Comparison of ENCODE assay signal across 1 cellular context in the genomic region with DNA sequence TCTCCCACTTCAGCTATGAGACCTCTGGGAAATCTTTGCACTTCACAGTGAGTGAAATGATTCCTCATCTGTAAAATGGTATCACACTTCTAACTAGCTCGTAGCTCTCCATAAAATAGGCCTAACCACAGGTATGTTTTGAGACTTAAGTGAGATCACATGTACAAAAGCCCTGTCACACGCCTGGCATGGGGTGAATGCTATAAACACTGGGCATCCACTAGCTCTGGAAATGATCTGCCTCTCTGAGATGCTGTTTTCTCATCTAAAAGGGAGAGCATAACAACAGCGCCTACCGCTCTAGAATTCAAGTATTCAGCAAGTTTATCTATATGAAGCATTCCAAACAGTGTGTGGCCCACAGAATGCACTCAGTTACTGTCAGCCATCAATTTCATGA.
TF ChIP-seq lines count a peak whose summit lies in the region.

No MANE protein-coding gene starts in this region.

TF ChIP-seq in HepG2, 621 proteins besides CTCF, POLR2A, EP300 and RAD21:
- TF ChIP-seq POGZ (CRISPR knock-in tag; IDR thresholded peaks at IDR 0.05), result 0 out of 2 replicates have a peak, but pooled peaks have one; percentile 24
- peak; percentile 12; the same call in 1 of the 2 replicates for TF ChIP-seq ZNF784 (CRISPR knock-in tag; IDR thresholded peaks at IDR 0.05; ENCODE audit: borderline replicate concordance)
- no peak for TF ChIP-seq NCOA1 (CRISPR knock-in tag; IDR thresholded peaks at IDR 0.05)
- TF ChIP-seq DR1 (CRISPR knock-in tag; IDR thresholded peaks at IDR 0.05), result no peak
- 0 out of 2 replicates have a peak, but pooled peaks have one; percentile 18 for TF ChIP-seq ZNF710 (CRISPR knock-in tag; IDR thresholded peaks at IDR 0.05; ENCODE audit: borderline replicate concordance)
- peak; percentile 27; the same call in 1 of the 2 replicates for TF ChIP-seq MEF2D (CRISPR knock-in tag; IDR thresholded peaks at IDR 0.05)
